24 cellular contexts compared by ENCODE assay signal in the genomic region with DNA sequence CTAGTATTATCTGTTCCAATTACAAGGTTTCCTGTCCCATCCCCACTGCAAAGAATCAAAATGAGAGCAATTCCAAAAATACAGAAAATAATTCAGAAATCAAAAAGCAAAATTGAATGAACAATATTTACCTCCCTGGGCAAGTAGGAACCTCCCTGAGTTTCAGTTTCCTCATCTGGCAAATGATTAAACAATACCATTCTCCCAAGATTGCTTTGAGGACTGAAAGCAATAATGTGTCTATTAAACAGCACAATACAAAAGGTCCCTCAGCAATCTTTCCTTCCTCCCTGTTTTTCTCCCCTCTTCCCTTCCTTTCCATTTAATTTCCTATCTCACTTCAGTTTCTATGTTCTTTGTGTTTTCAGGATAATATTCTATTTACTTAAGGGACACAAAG.
"Had no signal": no experiment of that assay in that cellular context is flagged by ENCODE, and none has a peak within 500 bp of the region (broad histone marks: within the 10 kb centered on the region; RNA-seq: fewer than 3 reads in every experiment).

No MANE protein-coding gene starts in this region.

- H3K27me3 ChIP-seq: colonic mucosa, heart right ventricle, right atrium auricular region, upper lobe of left lung had no signal

- H3K27ac Mint-ChIP-seq: activated naive CD4-positive, alpha-beta T cell treated with anti-CD3 and anti-CD28 coated beads, Interleukin-2, amount 10 ng/mL, durations not matched to agents 7 days and 5 days; endodermal cell; naive thymus-derived CD8-positive, alpha-beta T cell had no signal

- FAIRE-seq: bronchial epithelial cell, keratinocyte had no signal

- ATAC-seq: heart right ventricle; left lobe of liver; lower lobe of right lung; naive thymus-derived CD8-positive, alpha-beta T cell; stimulated activated naive CD8-positive, alpha-beta T cell treated with anti-CD3 and anti-CD28 coated beads, Interleukin-15, Interleukin-2, amounts not matched to agents 100 U/mL and 50 U/mL, for 24 hours had no signal

- H3K36me3 Mint-ChIP-seq: activated naive CD4-positive, alpha-beta T cell treated with anti-CD3 and anti-CD28 coated beads, Interleukin-2, amount 10 ng/mL, durations not matched to agents 7 days and 5 days; naive thymus-derived CD8-positive, alpha-beta T cell had no signal

- H3K4me3 ChIP-seq: colonic mucosa, heart right ventricle, lower lobe of right lung, prostate gland, right atrium auricular region, upper lobe of left lung had no signal

- H3K27ac ChIP-seq: colonic mucosa, epithelial cell of prostate, heart right ventricle, lower lobe of right lung, prostate gland, right atrium auricular region, upper lobe of left lung had no signal

- H3K36me3 ChIP-seq: colonic mucosa, heart right ventricle, lower lobe of right lung, prostate gland, right atrium auricular region, upper lobe of left lung had no signal

- H3K4me3 Mint-ChIP-seq: activated naive CD4-positive, alpha-beta T cell treated with anti-CD3 and anti-CD28 coated beads, Interleukin-2, amount 10 ng/mL, durations not matched to agents 7 days and 5 days; endodermal cell; naive thymus-derived CD8-positive, alpha-beta T cell had no signal

- H3K9me3 Mint-ChIP-seq: activated naive CD4-positive, alpha-beta T cell treated with anti-CD3 and anti-CD28 coated beads, Interleukin-2, amount 10 ng/mL, durations not matched to agents 7 days and 5 days; endodermal cell; naive thymus-derived CD8-positive, alpha-beta T cell had no signal

- H3K27me3 Mint-ChIP-seq: activated naive CD4-positive, alpha-beta T cell treated with anti-CD3 and anti-CD28 coated beads, Interleukin-2, amount 10 ng/mL, durations not matched to agents 7 days and 5 days had no signal

- H3K9me3 ChIP-seq: colonic mucosa, heart right ventricle, lower lobe of right lung, prostate gland, right atrium auricular region, upper lobe of left lung had no signal

- H3K4me1 Mint-ChIP-seq: activated naive CD4-positive, alpha-beta T cell treated with anti-CD3 and anti-CD28 coated beads, Interleukin-2, amount 10 ng/mL, durations not matched to agents 7 days and 5 days; endodermal cell; naive thymus-derived CD8-positive, alpha-beta T cell had no signal

- H3K4me1 ChIP-seq: colonic mucosa, heart right ventricle, lower lobe of right lung, prostate gland, right atrium auricular region, upper lobe of left lung had no signal

- DNase-seq: activated CD4-positive, alpha-beta T cell treated with anti-CD3 and anti-CD28 coated beads for 4 hours; activated CD4-positive, alpha-beta T cell treated with anti-CD3 and anti-CD28 coated beads, Interleukin-2, amount 50 U/mL, for 48 hours; activated CD4-positive, CD25-positive, alpha-beta regulatory T cell; activated CD8-positive, alpha-beta memory T cell treated with anti-CD3 and anti-CD28 coated beads, Interleukin-2, amount 50 U/mL, for 48 hours; activated effector memory CD4-positive, alpha-beta T cell treated with anti-CD3 and anti-CD28 coated beads, Interleukin-2, amount 50 U/mL, for 16 hours; activated naive CD4-positive, alpha-beta T cell treated with anti-CD3 and anti-CD28 coated beads, Interleukin-2, amount 10 ng/mL, durations not matched to agents 7 days and 5 days; activated T-cell treated with anti-CD3 and anti-CD28 coated beads, Interleukin-2, amount 50 U/mL, for 48 hours; amygdala; colonic mucosa; endodermal cell; heart right ventricle; lower lobe of right lung; naive thymus-derived CD8-positive, alpha-beta T cell; stimulated activated CD4-positive, alpha-beta T cell treated with anti-CD3 and anti-CD28 coated beads, Interleukin-12 subunit alpha, Interleukin-12 subunit beta, amount 100 ng/mL, for 4 hours; stimulated activated CD4-positive, alpha-beta T cell treated with anti-CD3 and anti-CD28 coated beads, Interleukin-4, amount 100 ng/mL, for 4 hours; stimulated activated naive CD8-positive, alpha-beta T cell treated with anti-CD3 and anti-CD28 coated beads, Interleukin-15, Interleukin-2, amounts not matched to agents 100 U/mL and 50 U/mL, for 24 hours; T-helper 1 cell; upper lobe of left lung had no signal
